In genomic region chr13:109867766-109868165, GRCh38 we compare ENCODE assay signal across 14 cellular contexts.
"Had no signal": no experiment of that assay in that cellular context is flagged by ENCODE, and none has a peak within 500 bp of the region (broad histone marks: within the 10 kb centered on the region; RNA-seq: fewer than 3 reads in every experiment).

No MANE protein-coding gene starts in this region.

- DNase-seq: activated CD4-positive, alpha-beta T cell treated with anti-CD3 and anti-CD28 coated beads, Interleukin-2, amount 10 ng/mL, durations not matched to agents 7 days and 5 days; activated CD4-positive, CD25-positive, alpha-beta regulatory T cell; activated naive CD4-positive, alpha-beta T cell treated with anti-CD3 and anti-CD28 coated beads for 36 hours; activated naive CD8-positive, alpha-beta T cell treated with anti-CD3 and anti-CD28 coated beads, Interleukin-2, amount 50 U/mL, for 24 hours; caudate nucleus; colonic mucosa; esophagus squamous epithelium; foreskin melanocyte; left cardiac atrium; lower lobe of right lung; right cardiac atrium; stimulated activated naive CD8-positive, alpha-beta T cell treated with anti-CD3 and anti-CD28 coated beads, Interleukin-15, amount 100 ng/mL, for 72 hours; SW 1271; upper lobe of left lung had no signal

- H3K4me1 ChIP-seq: colonic mucosa had no signal

- H3K4me3 ChIP-seq: colonic mucosa, esophagus squamous epithelium, lower lobe of right lung, upper lobe of left lung had no signal

- H3K9me3 ChIP-seq: colonic mucosa, esophagus squamous epithelium, lower lobe of right lung, upper lobe of left lung had no signal

- H3K36me3 ChIP-seq: colonic mucosa, esophagus squamous epithelium, lower lobe of right lung, upper lobe of left lung had no signal

- H3K27me3 ChIP-seq: colonic mucosa, esophagus squamous epithelium, upper lobe of left lung had no signal

- H3K27ac ChIP-seq: colonic mucosa, esophagus squamous epithelium, lower lobe of right lung, upper lobe of left lung had no signal
